Comparison of ENCODE assay signal across 1 cellular context in the genomic region with DNA sequence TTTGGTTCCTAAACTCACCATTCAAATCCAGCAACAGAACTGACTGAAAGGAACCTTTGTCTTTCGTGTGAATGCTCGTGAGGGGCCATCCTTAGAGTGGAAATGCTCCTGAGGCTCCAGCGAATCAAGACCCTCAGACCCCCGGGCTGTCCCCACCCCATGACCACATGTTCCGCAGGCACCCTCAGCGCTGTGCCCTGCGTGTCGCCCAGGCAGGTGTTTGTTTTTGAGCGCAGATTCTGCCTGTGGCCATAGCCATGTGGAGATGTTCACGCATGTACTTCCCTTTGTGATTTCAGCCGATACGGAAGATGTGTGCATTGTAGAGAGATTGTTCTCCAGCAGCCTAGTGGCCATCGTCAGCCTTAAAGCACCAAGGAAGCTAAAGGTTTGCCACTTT.
TF ChIP-seq lines count a peak whose summit lies in the region.

No MANE protein-coding gene starts in this region.

TF ChIP-seq in HepG2, 621 proteins besides CTCF, POLR2A, EP300 and RAD21 (continued from another document):
- TF ChIP-seq, protein P1, sequence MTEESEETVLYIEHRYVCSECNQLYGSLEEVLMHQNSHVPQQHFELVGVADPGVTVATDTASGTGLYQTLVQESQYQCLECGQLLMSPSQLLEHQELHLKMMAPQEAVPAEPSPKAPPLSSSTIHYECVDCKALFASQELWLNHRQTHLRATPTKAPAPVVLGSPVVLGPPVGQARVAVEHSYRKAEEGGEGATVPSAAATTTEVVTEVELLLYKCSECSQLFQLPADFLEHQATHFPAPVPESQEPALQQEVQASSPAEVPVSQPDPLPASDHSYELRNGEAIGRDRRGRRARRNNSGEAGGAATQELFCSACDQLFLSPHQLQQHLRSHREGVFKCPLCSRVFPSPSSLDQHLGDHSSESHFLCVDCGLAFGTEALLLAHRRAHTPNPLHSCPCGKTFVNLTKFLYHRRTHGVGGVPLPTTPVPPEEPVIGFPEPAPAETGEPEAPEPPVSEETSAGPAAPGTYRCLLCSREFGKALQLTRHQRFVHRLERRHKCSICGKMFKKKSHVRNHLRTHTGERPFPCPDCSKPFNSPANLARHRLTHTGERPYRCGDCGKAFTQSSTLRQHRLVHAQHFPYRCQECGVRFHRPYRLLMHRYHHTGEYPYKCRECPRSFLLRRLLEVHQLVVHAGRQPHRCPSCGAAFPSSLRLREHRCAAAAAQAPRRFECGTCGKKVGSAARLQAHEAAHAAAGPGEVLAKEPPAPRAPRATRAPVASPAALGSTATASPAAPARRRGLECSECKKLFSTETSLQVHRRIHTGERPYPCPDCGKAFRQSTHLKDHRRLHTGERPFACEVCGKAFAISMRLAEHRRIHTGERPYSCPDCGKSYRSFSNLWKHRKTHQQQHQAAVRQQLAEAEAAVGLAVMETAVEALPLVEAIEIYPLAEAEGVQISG (CRISPR knock-in tag; IDR thresholded peaks at IDR 0.05): no peak
- TF ChIP-seq CHD2 (IDR thresholded peaks at IDR 0.05; ENCODE audit: low read depth, low read length) (no peak), CREB1 (IDR thresholded peaks at IDR 0.05) (no peak), CREB1 (CRISPR knock-in tag; IDR thresholded peaks at IDR 0.05) (no peak), AGO2 (optimal IDR thresholded peaks at IDR 0.05; ENCODE audit: low read depth, low read length) (no peak), ZNF180 (CRISPR knock-in tag; IDR thresholded peaks at IDR 0.05; ENCODE audit: borderline replicate concordance, low read depth) (no peak), IKZF1 (IDR thresholded peaks at IDR 0.05) (no peak), ZNF747 (CRISPR knock-in tag; IDR thresholded peaks at IDR 0.05; ENCODE audit: borderline replicate concordance) (no peak), ARHGAP35 (CRISPR knock-in tag; IDR thresholded peaks at IDR 0.05; ENCODE audit: borderline replicate concordance) (no peak), CEBPB (IDR thresholded peaks at IDR 0.05; ENCODE audit: borderline replicate concordance, low read depth, low read length) (no peak)
- TF ChIP-seq, protein P2, sequence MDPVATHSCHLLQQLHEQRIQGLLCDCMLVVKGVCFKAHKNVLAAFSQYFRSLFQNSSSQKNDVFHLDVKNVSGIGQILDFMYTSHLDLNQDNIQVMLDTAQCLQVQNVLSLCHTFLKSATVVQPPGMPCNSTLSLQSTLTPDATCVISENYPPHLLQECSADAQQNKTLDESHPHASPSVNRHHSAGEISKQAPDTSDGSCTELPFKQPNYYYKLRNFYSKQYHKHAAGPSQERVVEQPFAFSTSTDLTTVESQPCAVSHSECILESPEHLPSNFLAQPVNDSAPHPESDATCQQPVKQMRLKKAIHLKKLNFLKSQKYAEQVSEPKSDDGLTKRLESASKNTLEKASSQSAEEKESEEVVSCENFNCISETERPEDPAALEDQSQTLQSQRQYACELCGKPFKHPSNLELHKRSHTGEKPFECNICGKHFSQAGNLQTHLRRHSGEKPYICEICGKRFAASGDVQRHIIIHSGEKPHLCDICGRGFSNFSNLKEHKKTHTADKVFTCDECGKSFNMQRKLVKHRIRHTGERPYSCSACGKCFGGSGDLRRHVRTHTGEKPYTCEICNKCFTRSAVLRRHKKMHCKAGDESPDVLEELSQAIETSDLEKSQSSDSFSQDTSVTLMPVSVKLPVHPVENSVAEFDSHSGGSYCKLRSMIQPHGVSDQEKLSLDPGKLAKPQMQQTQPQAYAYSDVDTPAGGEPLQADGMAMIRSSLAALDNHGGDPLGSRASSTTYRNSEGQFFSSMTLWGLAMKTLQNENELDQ (CRISPR knock-in tag; IDR thresholded peaks at IDR 0.05; ENCODE audit: borderline replicate concordance): no peak
- TF ChIP-seq, protein P3, sequence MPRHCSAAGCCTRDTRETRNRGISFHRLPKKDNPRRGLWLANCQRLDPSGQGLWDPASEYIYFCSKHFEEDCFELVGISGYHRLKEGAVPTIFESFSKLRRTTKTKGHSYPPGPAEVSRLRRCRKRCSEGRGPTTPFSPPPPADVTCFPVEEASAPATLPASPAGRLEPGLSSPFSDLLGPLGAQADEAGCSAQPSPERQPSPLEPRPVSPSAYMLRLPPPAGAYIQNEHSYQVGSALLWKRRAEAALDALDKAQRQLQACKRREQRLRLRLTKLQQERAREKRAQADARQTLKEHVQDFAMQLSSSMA (CRISPR knock-in tag; IDR thresholded peaks at IDR 0.05): no peak
